28 cellular contexts compared by ENCODE assay signal in the genomic region with DNA sequence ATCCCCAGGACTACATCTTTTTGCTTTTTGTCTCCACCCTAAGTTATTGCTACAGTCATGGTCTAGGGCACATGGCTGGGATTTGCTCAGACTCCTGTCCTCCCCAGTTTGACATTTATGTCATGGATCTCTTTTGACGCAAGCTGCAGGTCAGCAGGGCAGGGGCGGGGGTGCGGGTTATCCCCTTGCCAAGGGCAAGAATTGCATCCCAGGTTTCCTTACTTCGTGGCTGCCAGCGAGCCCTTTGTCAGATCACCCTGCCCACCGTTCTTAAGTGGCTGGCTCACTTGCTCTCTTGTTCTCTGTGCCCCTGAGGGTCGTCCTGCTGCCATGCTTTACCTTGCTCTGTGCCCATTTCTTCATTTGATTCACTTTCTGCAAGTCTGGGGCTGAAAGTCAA.
"Had no signal": no experiment of that assay in that cellular context is flagged by ENCODE, and none has a peak within 500 bp of the region (broad histone marks: within the 10 kb centered on the region; RNA-seq: fewer than 3 reads in every experiment).

No MANE protein-coding gene starts in this region.

- H3K9me3 ChIP-seq: adrenal gland, MG63, SJCRH30 had no signal

- H3K4me3 ChIP-seq: adrenal gland, MG63, SJCRH30 had no signal

- H3K36me3 ChIP-seq: SJCRH30 had no signal

- ATAC-seq: activated T-helper 17 cell treated with anti-CD3 and anti-CD28 coated beads, Interleukin-2, amount 50 U/mL, for 72 hours; Panc1; Right ventricle myocardium inferior; SK-N-SH treated with all-trans-retinoic acid at 6 μM for 48 hours had no signal

- H3K27ac ChIP-seq: adrenal gland, SJCRH30 had no signal

- H3K4me1 ChIP-seq: adrenal gland, SJCRH30 had no signal

- DNase-seq: activated B cell treated with CpG ODN at 0.5 μM for 24 hours; activated CD4-positive, alpha-beta memory T cell treated with anti-CD3 and anti-CD28 coated beads for 36 hours; activated CD4-positive, alpha-beta T cell treated with anti-CD3 and anti-CD28 coated beads, Interleukin-2, amount 10 ng/mL, durations not matched to agents 7 days and 5 days; activated naive CD4-positive, alpha-beta T cell treated with anti-CD3 and anti-CD28 coated beads, Interleukin-2, amount 50 U/mL, for 16 hours; activated naive CD8-positive, alpha-beta T cell treated with anti-CD3 and anti-CD28 coated beads, Interleukin-2, amount 10 ng/mL, durations not matched to agents 7 days and 5 days; activated T-cell treated with anti-CD3 and anti-CD28 coated beads for 4 hours; activated T-cell treated with anti-CD3 and anti-CD28 coated beads, Interleukin-2, amount 50 U/mL, for 48 hours; anterior cingulate cortex; MG63; MV-4-11; NCI-H1092 treated with DMSO at 0.1 percent for 48 hours; NCI-H1417 treated with DMSO at 0.1 percent for 48 hours; NCI-H1694; NCI-H2029; NCI-H2107; NCI-H2171 treated with DMSO at 0.1 percent for 48 hours; NCI-H510A treated with DMSO at 0.1 percent for 48 hours; NCI-H69; NK-92 treated with Interleukin-12 subunit alpha and Interleukin-12 subunit beta, amount 100 ng/mL, for 24 hours; OCI-M1; RPMI8226; SJCRH30; SW 1271 had no signal

- H3K27me3 ChIP-seq: MG63, SJCRH30 had no signal
